In the genomic region with DNA sequence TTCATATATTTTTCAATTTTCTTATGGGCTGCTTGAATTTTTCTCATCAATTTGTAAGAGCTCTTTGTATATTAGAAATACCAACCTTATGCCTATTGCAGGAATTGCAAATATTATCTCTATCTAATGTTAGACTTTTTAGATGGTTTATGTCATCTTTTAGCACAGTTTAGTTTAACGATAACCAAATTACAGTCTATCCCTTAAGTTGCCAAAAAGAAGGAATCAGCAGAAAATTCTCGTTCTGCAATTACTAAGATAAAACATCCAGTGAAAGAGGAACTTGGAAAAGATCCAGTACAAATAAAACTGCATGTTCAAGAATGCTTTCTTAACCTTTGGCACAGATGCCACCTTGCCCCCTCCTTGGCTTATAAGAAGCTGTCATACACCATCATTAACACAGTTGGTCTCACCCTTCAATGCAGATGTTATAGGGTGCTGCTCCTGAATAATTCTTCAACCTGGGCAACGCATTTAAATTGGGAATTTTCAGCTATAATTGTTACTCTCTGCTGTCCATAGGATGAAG, we compare ENCODE assay signal across 17 cellular contexts.
DNase-seq lines count a peak whose midpoint lies in the region; ATAC-seq and TF ChIP-seq lines count a peak whose summit lies in the region.
"Had no signal": no experiment of that assay in that cellular context is flagged by ENCODE, and none has a peak within 500 bp of the region (broad histone marks: within the 10 kb centered on the region; RNA-seq: fewer than 3 reads in every experiment).

No MANE protein-coding gene starts in this region.

- no peaks in the 10 kb centered on the region for H3K79me2 ChIP-seq in SK-N-SH (ENCODE audit: insufficient read depth)
- no peaks in the 10 kb centered on the region for H3K79me2 ChIP-seq in GM23248 (ENCODE audit: insufficient read depth)

- TF ChIP-seq RAD21 in SK-N-SH (IDR thresholded peaks at IDR 0.05; ENCODE audit: low read length), result no peak

- H4K20me1 ChIP-seq in SK-N-SH (ENCODE audit: insufficient read depth) (no peaks in the 10 kb centered on the region), GM23248 (ENCODE audit: insufficient read depth) (no peaks in the 10 kb centered on the region)
- H4K20me1 ChIP-seq: BLaER1 treated with 17β-estradiol and CSF1 and Interleukin-3, amounts not matched to agents 10 nM and 100 nM had no signal

- H3K4me1 Mint-ChIP-seq in naive thymus-derived CD4-positive, alpha-beta T cell, result no peaks in the 10 kb centered on the region

- no peaks in the 10 kb centered on the region for H3K9me3 ChIP-seq in SK-N-SH
- H3K9me3 ChIP-seq in GM23248 (ENCODE audit: low read depth), result no peaks in the 10 kb centered on the region
- no peaks in the 10 kb centered on the region for H3K9me3 ChIP-seq in naive thymus-derived CD4-positive, alpha-beta T cell (ENCODE audit: control insufficient read depth in 2 of 3, low read length in 3 of 3)
- H3K9me3 ChIP-seq: HAP-1, MG63 had no signal

- POLR2A ChIA-PET in SK-N-SH (lab: Yijun Ruan, JAX), result no interaction called here
- POLR2A ChIA-PET in naive thymus-derived CD4-positive, alpha-beta T cell (lab: Charles Lee), result no interaction called here

- no peak for ATAC-seq in SK-N-SH treated with all-trans-retinoic acid at 6 μM for 48 hours
- ATAC-seq in naive thymus-derived CD4-positive, alpha-beta T cell, result no peak

- H3K4me3 ChIP-seq in SK-N-SH (ENCODE audit: low read depth in 2 of 2, low read length in 1 of 2) (no peak overlapping the region), GM23248 (no peak overlapping the region)
- no peak overlapping the region for H3K4me3 ChIP-seq in naive thymus-derived CD4-positive, alpha-beta T cell (ENCODE audit: low read length)
- H3K4me3 ChIP-seq: BLaER1 treated with 17β-estradiol and CSF1 and Interleukin-3, amounts not matched to agents 10 nM and 100 nM; HAP-1; MG63 had no signal

- H3K36me3 ChIP-seq in SK-N-SH (replicated peaks in 1 of 2; ENCODE audit: control insufficient read depth in 1 of 2, insufficient read depth in 2 of 2, low read length in 1 of 2) (no peaks in the 10 kb centered on the region), GM23248 (ENCODE audit: low read depth) (peaks cover 8% of the 10 kb centered on the region; the same call in 1 of the 2 replicates)
- no peaks in the 10 kb centered on the region for H3K36me3 ChIP-seq in naive thymus-derived CD4-positive, alpha-beta T cell (ENCODE audit: control insufficient read depth in 2 of 3, insufficient read depth in 3 of 3, low read length in 3 of 3)
- H3K36me3 ChIP-seq: BLaER1 treated with 17β-estradiol and CSF1 and Interleukin-3, amounts not matched to agents 10 nM and 100 nM; HAP-1 had no signal

- no peaks in the 10 kb centered on the region for H3K27me3 ChIP-seq in SK-N-SH (ENCODE audit: insufficient read depth)
- H3K27me3 ChIP-seq in GM23248 (replicated peaks; ENCODE audit: insufficient read depth), result no peaks in the 10 kb centered on the region
- no peaks in the 10 kb centered on the region for H3K27me3 ChIP-seq in naive thymus-derived CD4-positive, alpha-beta T cell (ENCODE audit: control insufficient read depth in 2 of 2, insufficient read depth in 2 of 2, low read length in 2 of 2)
- H3K27me3 ChIP-seq: BLaER1 treated with 17β-estradiol and CSF1 and Interleukin-3, amounts not matched to agents 10 nM and 100 nM; MG63 had no signal

- H2AFZ ChIP-seq in SK-N-SH (ENCODE audit: low read depth) (no peak overlapping the region), GM23248 (no peak overlapping the region)

- H3F3A ChIP-seq in SK-N-SH (replicated peaks; ENCODE audit: insufficient read depth) (no peaks in the 10 kb centered on the region), GM23248 (ENCODE audit: insufficient read depth) (peaks cover 17% of the 10 kb centered on the region)

- H3K4me1 ChIP-seq in SK-N-SH (ENCODE audit: control insufficient read depth in 1 of 2, insufficient read depth in 2 of 2, low read depth in 1 of 2, low read length in 1 of 2) (no peaks in the 10 kb centered on the region), GM23248 (ENCODE audit: insufficient read depth) (peaks cover 9% of the 10 kb centered on the region)
- no peaks in the 10 kb centered on the region for H3K4me1 ChIP-seq in naive thymus-derived CD4-positive, alpha-beta T cell (ENCODE audit: control insufficient read depth in 2 of 2, insufficient read depth in 2 of 2, low read length in 2 of 2)
- H3K4me1 ChIP-seq: HAP-1 had no signal

- in situ Hi-C loops in GM23248 (cut with MboI), result no loop called here

- H3K27ac ChIP-seq in SK-N-SH (ENCODE audit: low read depth in 2 of 2, low read length in 1 of 2) (no peak overlapping the region), GM23248 (no peak overlapping the region)
- H3K27ac ChIP-seq in naive thymus-derived CD4-positive, alpha-beta T cell (ENCODE audit: low read depth, low read length), result no peak overlapping the region
- H3K27ac ChIP-seq: 22Rv1; BLaER1 treated with 17β-estradiol and CSF1 and Interleukin-3, amounts not matched to agents 10 nM and 100 nM had no signal

- no peak overlapping the region for H3K27ac Mint-ChIP-seq in naive thymus-derived CD4-positive, alpha-beta T cell

- H3K4me3 Mint-ChIP-seq in naive thymus-derived CD4-positive, alpha-beta T cell, result no peak overlapping the region

- TF ChIP-seq EP300 in SK-N-SH (IDR thresholded peaks at IDR 0.05; ENCODE audit: borderline replicate concordance in 1 of 2, low read depth in 1 of 2, low read length in 1 of 2), result no peak

- CTCF ChIA-PET in SK-N-SH (lab: Yijun Ruan, JAX), result no interaction called here
- CTCF ChIA-PET in naive thymus-derived CD4-positive, alpha-beta T cell (lab: Charles Lee), result no interaction called here

- peaks cover 0 to 6% (median 0%) of the 10 kb centered on the region in 5 donors for H3K36me3 Mint-ChIP-seq in naive thymus-derived CD4-positive, alpha-beta T cell

- intact Hi-C loops in naive thymus-derived CD4-positive, alpha-beta T cell (cut with micrococcal nuclease), result no loop called here

- DNase-seq in SK-N-SH (no peak), RPMI8226 (peak; percentile 69), glomerular visceral epithelial cell (ENCODE audit: extremely low spot score) (peak; percentile 27), cerebellum (ENCODE audit: low spot score) (no peak), GM23248 (no peak), RKO (ENCODE audit: low spot score) (no peak)
- no peak for DNase-seq in naive thymus-derived CD4-positive, alpha-beta T cell
- DNase-seq: DMS153, MG63, NCI-H1105 treated with DMSO at 0.1 percent for 48 hours, NCI-H187, NCI-H69, SHP77 treated with DMSO at 0.1 percent for 48 hours had no signal

- H3K4me2 ChIP-seq in SK-N-SH (no peak overlapping the region), GM23248 (ENCODE audit: unreplicated experiment) (no peak overlapping the region)

- peaks cover 0 to 27% (median 7%) of the 10 kb centered on the region in 11 donors for H3K9me3 Mint-ChIP-seq in naive thymus-derived CD4-positive, alpha-beta T cell

- no peak overlapping the region for H3K9ac ChIP-seq in SK-N-SH
- no peak overlapping the region for H3K9ac ChIP-seq in GM23248
- H3K9ac ChIP-seq: BLaER1 treated with 17β-estradiol and CSF1 and Interleukin-3, amounts not matched to agents 10 nM and 100 nM had no signal

- no peaks in the 10 kb centered on the region for H3K27me3 Mint-ChIP-seq in naive thymus-derived CD4-positive, alpha-beta T cell

- no peaks in the 10 kb centered on the region for H3K9me2 ChIP-seq in SK-N-SH
- no peaks in the 10 kb centered on the region for H3K9me2 ChIP-seq in GM23248 (ENCODE audit: insufficient read depth)

- 36% methylated on average over 3 of the region's 3 CpGs for WGBS in SK-N-SH (ENCODE audit: low lambda C conversion rate)
- 44 to 51% methylated on average over 3 of the region's 3 CpGs for WGBS in GM23248 (ENCODE audit: low coverage in 1 of 2, low lambda C conversion rate in 2 of 2, missing lambda C conversion rate in 2 of 2), 2 experiments

- TF ChIP-seq CTCF in SK-N-SH (IDR thresholded peaks at IDR 0.05), result no peak

TF ChIP-seq in SK-N-SH treated with all-trans-retinoic acid at 6 μM for 48 hours, 23 proteins besides CTCF, POLR2A, EP300 and RAD21:
- peak; percentile 57 for TF ChIP-seq ISL1 (CRISPR knock-in tag; IDR thresholded peaks at IDR 0.05)
- no peak for TF ChIP-seq ARNTL (CRISPR knock-in tag; IDR thresholded peaks at IDR 0.05; ENCODE audit: borderline replicate concordance, low read depth)

TF ChIP-seq in SK-N-SH, 30 proteins besides CTCF, POLR2A, EP300 and RAD21:
- TF ChIP-seq MXI1 (IDR thresholded peaks at IDR 0.05; ENCODE audit: low read depth, low read length), result no peak

Comparison
In these comparisons a context has a peak if more than half of its experiments do, and no peak if none do; other contexts are left out.
1. DNase-seq: peak in RPMI8226 (single experiment) and glomerular visceral epithelial cell (single experiment); none in SK-N-SH (single experiment), cerebellum (single experiment), GM23248 (single experiment), RKO (single experiment) and naive thymus-derived CD4-positive, alpha-beta T cell (0 of 9).